Comparison of ENCODE assay signal across 8 cellular contexts in the genomic region with DNA sequence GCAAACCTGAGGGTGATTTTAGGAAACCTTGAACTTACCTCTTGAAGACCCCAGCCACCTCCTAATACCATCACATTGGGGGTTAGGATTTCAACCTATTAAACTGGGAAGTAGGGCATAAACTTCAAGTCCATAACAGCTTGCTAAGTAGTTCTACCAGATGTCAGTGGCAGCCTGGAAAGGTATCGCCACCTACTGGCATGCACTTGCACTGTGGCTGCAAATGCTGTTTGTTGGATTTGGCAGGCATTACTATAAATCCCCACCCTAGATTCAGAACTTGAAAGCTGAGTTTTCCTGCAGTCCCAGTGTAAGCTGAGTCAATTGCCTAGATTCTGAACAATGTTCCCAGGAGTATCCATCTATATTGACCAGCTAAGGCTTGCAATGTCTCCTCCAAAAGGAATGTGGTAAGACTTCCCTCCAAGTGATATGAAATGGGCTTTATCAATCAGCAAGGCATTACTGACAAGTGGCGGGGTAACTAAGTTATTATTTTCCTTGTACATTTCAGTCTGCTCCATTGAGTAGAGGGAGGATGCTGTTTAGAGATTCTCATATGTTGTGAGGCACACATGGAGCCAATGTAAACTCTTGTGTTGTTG.
DNase-seq lines count a peak whose midpoint lies in the region; ATAC-seq and TF ChIP-seq lines count a peak whose summit lies in the region.

No MANE protein-coding gene starts in this region.

- H3K4me3 ChIP-seq in spleen, result no peak overlapping the region

- intact Hi-C loops in left cardiac atrium (cut with DNase I), result no loop called here
- intact Hi-C loops in spleen (cut with DNase I; ENCODE audit: low total_unique reads), result loop anchor here (10.0 kb wide), 1 partner anchor 359 kb away; no protein-coding TSS in a partner anchor

- peak; percentile 66 for DNase-seq in GDM1 (lab: John Stamatoyannopoulos, UW)
- peak; percentile 38 to 46 for DNase-seq in SHP77 (lab: John Stamatoyannopoulos, UW)
- peak; percentile 65 for DNase-seq in activated naive CD4-positive, alpha-beta T cell treated with Interleukin-2 at 50 U/mL for 16 hours
- peak; percentile 20 for DNase-seq in left cardiac atrium
- peak; percentile 85 for DNase-seq in spleen

- 76 to 100% (median 90%) methylated on average over 2 of the region's 2 CpGs for WGBS in spleen, 5 donors

- H3K9me3 ChIP-seq in spleen, result peaks cover 0 to 14% (median 6%) of the 10 kb centered on the region in 8 donors

- H3K27ac ChIP-seq in spleen, result no peak overlapping the region

- H3K27me3 ChIP-seq in spleen (replicated peaks in 1 of 7), result no peaks in the 10 kb centered on the region

- H3K4me1 ChIP-seq in spleen, result no peaks in the 10 kb centered on the region

- peak; percentile 50 to 84 (median 70) for TF ChIP-seq CTCF in spleen (IDR thresholded peaks at IDR 0.05 in 8 of 11, conservative IDR thresholded peaks at IDR 0.05 in 3 of 11)

- ATAC-seq in HG03280 (IDR thresholded peaks at IDR 0.05; ENCODE audit: unreplicated experiment) (peak; percentile 70), left cardiac atrium (no peak), HG03520 (IDR thresholded peaks at IDR 0.05; ENCODE audit: unreplicated experiment) (no peak), GM18868 (IDR thresholded peaks at IDR 0.05; ENCODE audit: unreplicated experiment) (no peak)

- TF ChIP-seq POLR2A in spleen (IDR thresholded peaks at IDR 0.05), result no peak

- H3K36me3 ChIP-seq in spleen, result no peaks in the 10 kb centered on the region

Comparison
In these comparisons a context has a peak if more than half of its experiments do, and no peak if none do; other contexts are left out.
1. DNase-seq: peak in every context shown above with its lines; median percentile 85 in spleen; 66 in GDM1; 65 in activated naive CD4-positive, alpha-beta T cell treated with Interleukin-2 at 50 U/mL for 16 hours; 42 in SHP77; 20 in left cardiac atrium.